In genomic region chr1:109792056-109792831, GRCh38 we compare ENCODE assay signal across 9 cellular contexts. TPM values are rescaled to one million over a fixed set of nuclear protein-coding genes. Genes with fewer than 3 reads are reported as not detected.
DNase-seq lines count a peak whose midpoint lies in the region; ATAC-seq and TF ChIP-seq lines count a peak whose summit lies in the region.
"Had no signal": no experiment of that assay in that cellular context is flagged by ENCODE, and none has a peak within 500 bp of the region (broad histone marks: within the 10 kb centered on the region; RNA-seq: fewer than 3 reads in every experiment).

No MANE protein-coding gene starts in this region.

- no peaks in the 10 kb centered on the region for H3K9me3 ChIP-seq in right cardiac atrium (ENCODE audit: control insufficient read depth, low read length)

- H3K4me3 ChIP-seq in astrocyte of the cerebellum (ENCODE audit: low read depth, low read length) (no peak overlapping the region), right cardiac atrium (ENCODE audit: low read length) (no peak overlapping the region)

- H3K36me3 Mint-ChIP-seq in natural killer cell treated with Interleukin-12 subunit alpha and Interleukin-12 subunit beta and Interleukin-15 and Interleukin-18, amount 100 ng/mL, for 72 hours: no peaks in the 10 kb centered on the region

- no peaks in the 10 kb centered on the region for H3K9me3 Mint-ChIP-seq in natural killer cell treated with Interleukin-12 subunit alpha and Interleukin-12 subunit beta and Interleukin-15 and Interleukin-18, amount 100 ng/mL, for 72 hours
- H3K9me3 Mint-ChIP-seq: activated B cell treated with CpG ODN at 0.5 μM for 24 hours had no signal

- ATAC-seq in right cardiac atrium (peak; percentile 66 to 68), sciatic nerve (peak; percentile 70), HG02970 (IDR thresholded peaks at IDR 0.05; ENCODE audit: low FRiP score, unreplicated experiment) (no peak), GM19395 (IDR thresholded peaks at IDR 0.05; ENCODE audit: unreplicated experiment) (no peak)
- ATAC-seq in natural killer cell treated with Interleukin-12 subunit alpha and Interleukin-12 subunit beta and Interleukin-15 and Interleukin-18, amount 100 ng/mL, for 72 hours: no peak

- peak; percentile 79 for TF ChIP-seq CTCF in astrocyte of the cerebellum (IDR thresholded peaks at IDR 0.05; ENCODE audit: low read depth, low read length, missing control alignments)

- intact Hi-C loops in right cardiac atrium (cut with DNase I): loop anchor here in 2 of 4 donors (5.0 kb wide), 2 partner anchors 120 to 190 kb away; partner anchors contain the start of genes AHCYL1 (in 1 of the 2) and CSF1 (in 1 of the 2)
- intact Hi-C loops in sciatic nerve (cut with DNase I): no loop called here

- H3K4me3 Mint-ChIP-seq in natural killer cell treated with Interleukin-12 subunit alpha and Interleukin-12 subunit beta and Interleukin-15 and Interleukin-18, amount 100 ng/mL, for 72 hours: no peak overlapping the region
- H3K4me3 Mint-ChIP-seq: activated B cell treated with CpG ODN at 0.5 μM for 24 hours had no signal

- H3K4me1 ChIP-seq in right cardiac atrium (ENCODE audit: control insufficient read depth, insufficient read depth, low read length): peaks cover 35% of the 10 kb centered on the region

- DNase-seq in G401 (ENCODE audit: low spot score): peak; percentile 63
- DNase-seq in NCI-H1417 (lab: John Stamatoyannopoulos, UW): peak in 2 of 3 experiments; percentile 69 to 89
- DNase-seq in astrocyte of the cerebellum (ENCODE audit: low read depth): peak; percentile 93
- peak; percentile 80 to 91 (median 89) for DNase-seq in right cardiac atrium
- DNase-seq in sciatic nerve (ENCODE audit: low spot score): peak; percentile 80
- DNase-seq in natural killer cell treated with Interleukin-12 subunit alpha and Interleukin-12 subunit beta and Interleukin-15 and Interleukin-18, amount 100 ng/mL, for 72 hours (ENCODE audit: low spot score): no peak
- DNase-seq: activated B cell treated with CpG ODN at 0.5 μM for 24 hours had no signal

- WGBS in right cardiac atrium: 23% methylated on average over 18 of the region's 18 CpGs

- H3K4me1 Mint-ChIP-seq in natural killer cell treated with Interleukin-12 subunit alpha and Interleukin-12 subunit beta and Interleukin-15 and Interleukin-18, amount 100 ng/mL, for 72 hours (ENCODE audit: low read depth in 2 of 2): peaks cover 68 to 71% of the 10 kb centered on the region in 2 donors

- no peak overlapping the region for H3K27ac ChIP-seq in right cardiac atrium (ENCODE audit: low read length)

- peak overlapping the region in 1 of 2 donors; percentile 87 for H3K27ac Mint-ChIP-seq in natural killer cell treated with Interleukin-12 subunit alpha and Interleukin-12 subunit beta and Interleukin-15 and Interleukin-18, amount 100 ng/mL, for 72 hours
- H3K27ac Mint-ChIP-seq: activated B cell treated with CpG ODN at 0.5 μM for 24 hours had no signal

- in situ Hi-C loops in G401 (cut with HindIII; ENCODE audit: low sequenced_read_pairs): no loop called here
- in situ Hi-C loops in astrocyte of the cerebellum (cut with HindIII; ENCODE audit: low sequenced_read_pairs): loop anchor here (25.0 kb wide), 2 partner anchors 120 to 220 kb away; partner anchors contain the start of gene CSF1

- H3K27me3 Mint-ChIP-seq in natural killer cell treated with Interleukin-12 subunit alpha and Interleukin-12 subunit beta and Interleukin-15 and Interleukin-18, amount 100 ng/mL, for 72 hours: peaks cover 0 to 10% of the 10 kb centered on the region in 2 donors

- no peaks in the 10 kb centered on the region for H3K27me3 ChIP-seq in right cardiac atrium (ENCODE audit: control insufficient read depth, insufficient read depth)

RNA-seq across cellular contexts. Expression of gene EPS8L3, which starts 28.5 kb away (rescaled TPM):
- total RNA-seq in G401 (2014; rRNA removed; shearing (Covaris generic)): not detected in 2 replicates
- not detected for total RNA-seq in right cardiac atrium
- polyA plus RNA-seq in right cardiac atrium: not detected
- not detected for total RNA-seq in sciatic nerve
- total RNA-seq in natural killer cell treated with Interleukin-12 subunit alpha and Interleukin-12 subunit beta and Interleukin-15 and Interleukin-18, amount 100 ng/mL, for 72 hours: not detected
- total RNA-seq: activated B cell treated with CpG ODN at 0.5 μM for 24 hours had no signal

RNA-seq across cellular contexts. Expression of gene GSTM3, which starts 51.4 kb away (rescaled TPM):
- total RNA-seq in G401 (2014; rRNA removed; shearing (Covaris generic)): 0.51 and 0.55 TPM in 2 replicates
- total RNA-seq in right cardiac atrium (100 to 1,000 TPM in 2 of 4 donors, 10 to 100 TPM in 2; 65.5 to 150 (median 112) TPM), sciatic nerve (104 TPM)
- 279 TPM for polyA plus RNA-seq in right cardiac atrium
- 1 to 10 TPM; 2.3 to 4.0 TPM for total RNA-seq in natural killer cell treated with Interleukin-12 subunit alpha and Interleukin-12 subunit beta and Interleukin-15 and Interleukin-18, amount 100 ng/mL, for 72 hours

Comparison
In these comparisons a context has a peak if more than half of its experiments do, and no peak if none do; other contexts are left out.
1. ATAC-seq: peak in right cardiac atrium (2 of 2) and sciatic nerve (single experiment); none in HG02970 (single experiment), natural killer cell treated with Interleukin-12 subunit alpha and Interleukin-12 subunit beta and Interleukin-15 and Interleukin-18, amount 100 ng/mL, for 72 hours (0 of 2) and GM19395 (single experiment).
2. RNA of gene GSTM3, which starts 51.4 kb away (total RNA-seq): 65.5 to 150 TPM in right cardiac atrium and 104 TPM in sciatic nerve (single experiment); 2.3 to 4.0 TPM in natural killer cell treated with Interleukin-12 subunit alpha and Interleukin-12 subunit beta and Interleukin-15 and Interleukin-18, amount 100 ng/mL, for 72 hours and 0.51 to 0.55 TPM in G401; every median in the first group is over 10 times any median in the second.